ENCODE assay signal across 2 cellular contexts in the genomic region with DNA sequence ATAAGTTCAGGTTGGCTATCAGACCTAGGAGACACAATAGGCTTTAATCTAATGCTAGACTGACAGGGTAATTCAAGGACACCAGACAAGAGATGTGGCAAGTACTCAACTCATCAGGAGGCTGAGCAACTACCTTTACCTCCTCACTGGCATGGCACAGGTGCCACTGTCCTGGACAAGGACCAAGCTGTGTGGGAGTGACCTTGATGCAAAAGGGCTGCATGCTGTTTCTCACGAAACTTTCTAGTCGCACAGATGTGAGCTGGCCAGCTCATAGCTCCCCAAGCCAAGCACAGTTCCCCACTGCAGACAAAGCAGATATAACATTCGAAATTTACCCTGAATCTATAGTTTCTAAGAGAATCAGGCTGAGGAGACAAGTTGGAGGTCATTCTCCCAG.
TF ChIP-seq lines count a peak whose summit lies in the region.

No MANE protein-coding gene starts in this region.

TF ChIP-seq in WTC11, 78 proteins besides CTCF, POLR2A, EP300 and RAD21:
- TF ChIP-seq, protein P1, sequence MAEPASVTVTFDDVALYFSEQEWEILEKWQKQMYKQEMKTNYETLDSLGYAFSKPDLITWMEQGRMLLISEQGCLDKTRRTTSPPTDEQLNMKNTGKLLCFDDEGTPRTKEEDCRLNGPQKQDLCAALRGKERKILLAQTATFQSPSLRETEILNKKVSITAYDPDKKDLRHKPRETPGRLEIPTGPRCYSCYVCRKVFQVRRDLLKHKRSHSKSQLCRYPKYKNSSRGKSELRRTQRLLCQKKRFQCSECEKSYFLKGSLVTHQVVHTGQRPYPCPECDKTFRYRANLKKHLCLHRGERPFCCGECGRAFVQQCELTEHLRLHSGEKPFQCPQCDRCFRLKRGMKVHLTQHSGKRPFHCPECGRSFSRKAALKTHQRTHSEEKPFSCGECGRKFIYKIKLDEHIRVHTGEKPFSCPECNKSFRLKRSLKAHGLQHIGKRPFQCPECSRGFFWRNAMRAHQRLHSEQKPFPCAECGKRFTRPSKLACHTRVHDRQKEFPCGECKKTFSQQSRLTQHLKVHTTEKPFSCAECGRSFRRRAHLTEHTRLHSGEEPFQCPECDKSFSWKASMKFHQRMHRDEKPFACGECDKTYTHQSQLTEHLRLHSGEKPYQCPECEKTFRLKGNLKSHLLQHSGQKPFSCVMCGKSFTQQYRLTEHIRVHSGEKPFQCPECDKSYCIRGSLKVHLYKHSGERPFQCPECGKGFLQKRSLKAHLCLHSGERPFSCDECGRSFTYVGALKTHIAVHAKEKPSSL (CRISPR knock-in tag; conservative IDR thresholded peaks at IDR 0.05): no peak
- no peak for TF ChIP-seq FOXK1 (CRISPR knock-in tag; IDR thresholded peaks at IDR 0.05)
- no peak for TF ChIP-seq ELF4 (CRISPR knock-in tag; IDR thresholded peaks at IDR 0.05; ENCODE audit: low read depth)
- no peak for TF ChIP-seq NR1H2 (CRISPR knock-in tag; IDR thresholded peaks at IDR 0.05)
- TF ChIP-seq ZNF317 (CRISPR knock-in tag; IDR thresholded peaks at IDR 0.05; ENCODE audit: borderline replicate concordance, low read depth): no peak
- TF ChIP-seq, protein P2, sequence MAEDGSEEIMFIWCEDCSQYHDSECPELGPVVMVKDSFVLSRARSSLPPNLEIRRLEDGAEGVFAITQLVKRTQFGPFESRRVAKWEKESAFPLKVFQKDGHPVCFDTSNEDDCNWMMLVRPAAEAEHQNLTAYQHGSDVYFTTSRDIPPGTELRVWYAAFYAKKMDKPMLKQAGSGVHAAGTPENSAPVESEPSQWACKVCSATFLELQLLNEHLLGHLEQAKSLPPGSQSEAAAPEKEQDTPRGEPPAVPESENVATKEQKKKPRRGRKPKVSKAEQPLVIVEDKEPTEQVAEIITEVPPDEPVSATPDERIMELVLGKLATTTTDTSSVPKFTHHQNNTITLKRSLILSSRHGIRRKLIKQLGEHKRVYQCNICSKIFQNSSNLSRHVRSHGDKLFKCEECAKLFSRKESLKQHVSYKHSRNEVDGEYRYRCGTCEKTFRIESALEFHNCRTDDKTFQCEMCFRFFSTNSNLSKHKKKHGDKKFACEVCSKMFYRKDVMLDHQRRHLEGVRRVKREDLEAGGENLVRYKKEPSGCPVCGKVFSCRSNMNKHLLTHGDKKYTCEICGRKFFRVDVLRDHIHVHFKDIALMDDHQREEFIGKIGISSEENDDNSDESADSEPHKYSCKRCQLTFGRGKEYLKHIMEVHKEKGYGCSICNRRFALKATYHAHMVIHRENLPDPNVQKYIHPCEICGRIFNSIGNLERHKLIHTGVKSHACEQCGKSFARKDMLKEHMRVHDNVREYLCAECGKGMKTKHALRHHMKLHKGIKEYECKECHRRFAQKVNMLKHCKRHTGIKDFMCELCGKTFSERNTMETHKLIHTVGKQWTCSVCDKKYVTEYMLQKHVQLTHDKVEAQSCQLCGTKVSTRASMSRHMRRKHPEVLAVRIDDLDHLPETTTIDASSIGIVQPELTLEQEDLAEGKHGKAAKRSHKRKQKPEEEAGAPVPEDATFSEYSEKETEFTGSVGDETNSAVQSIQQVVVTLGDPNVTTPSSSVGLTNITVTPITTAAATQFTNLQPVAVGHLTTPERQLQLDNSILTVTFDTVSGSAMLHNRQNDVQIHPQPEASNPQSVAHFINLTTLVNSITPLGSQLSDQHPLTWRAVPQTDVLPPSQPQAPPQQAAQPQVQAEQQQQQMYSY (CRISPR knock-in tag; IDR thresholded peaks at IDR 0.05): no peak
- TF ChIP-seq, protein P3, sequence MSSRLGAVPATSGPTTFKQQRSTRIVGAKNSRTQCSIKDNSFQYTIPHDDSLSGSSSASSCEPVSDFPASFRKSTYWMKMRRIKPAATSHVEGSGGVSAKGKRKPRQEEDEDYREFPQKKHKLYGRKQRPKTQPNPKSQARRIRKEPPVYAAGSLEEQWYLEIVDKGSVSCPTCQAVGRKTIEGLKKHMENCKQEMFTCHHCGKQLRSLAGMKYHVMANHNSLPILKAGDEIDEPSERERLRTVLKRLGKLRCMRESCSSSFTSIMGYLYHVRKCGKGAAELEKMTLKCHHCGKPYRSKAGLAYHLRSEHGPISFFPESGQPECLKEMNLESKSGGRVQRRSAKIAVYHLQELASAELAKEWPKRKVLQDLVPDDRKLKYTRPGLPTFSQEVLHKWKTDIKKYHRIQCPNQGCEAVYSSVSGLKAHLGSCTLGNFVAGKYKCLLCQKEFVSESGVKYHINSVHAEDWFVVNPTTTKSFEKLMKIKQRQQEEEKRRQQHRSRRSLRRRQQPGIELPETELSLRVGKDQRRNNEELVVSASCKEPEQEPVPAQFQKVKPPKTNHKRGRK (CRISPR knock-in tag; IDR thresholded peaks at IDR 0.05; ENCODE audit: borderline replicate concordance): no peak
- TF ChIP-seq, protein P4, sequence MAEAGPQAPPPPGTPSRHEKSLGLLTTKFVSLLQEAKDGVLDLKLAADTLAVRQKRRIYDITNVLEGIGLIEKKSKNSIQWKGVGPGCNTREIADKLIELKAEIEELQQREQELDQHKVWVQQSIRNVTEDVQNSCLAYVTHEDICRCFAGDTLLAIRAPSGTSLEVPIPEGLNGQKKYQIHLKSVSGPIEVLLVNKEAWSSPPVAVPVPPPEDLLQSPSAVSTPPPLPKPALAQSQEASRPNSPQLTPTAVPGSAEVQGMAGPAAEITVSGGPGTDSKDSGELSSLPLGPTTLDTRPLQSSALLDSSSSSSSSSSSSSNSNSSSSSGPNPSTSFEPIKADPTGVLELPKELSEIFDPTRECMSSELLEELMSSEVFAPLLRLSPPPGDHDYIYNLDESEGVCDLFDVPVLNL (CRISPR knock-in tag; IDR thresholded peaks at IDR 0.05; ENCODE audit: borderline replicate concordance, low read depth): no peak
- TF ChIP-seq, protein P5, sequence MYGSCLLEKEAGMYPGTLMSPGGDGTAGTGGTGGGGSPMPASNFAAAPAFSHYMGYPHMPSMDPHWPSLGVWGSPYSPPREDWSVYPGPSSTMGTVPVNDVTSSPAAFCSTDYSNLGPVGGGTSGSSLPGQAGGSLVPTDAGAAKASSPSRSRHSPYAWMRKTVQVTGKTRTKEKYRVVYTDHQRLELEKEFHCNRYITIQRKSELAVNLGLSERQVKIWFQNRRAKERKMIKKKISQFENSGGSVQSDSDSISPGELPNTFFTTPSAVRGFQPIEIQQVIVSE (CRISPR knock-in tag; IDR thresholded peaks at IDR 0.05; ENCODE audit: borderline replicate concordance): no peak

TF ChIP-seq in H1, 55 proteins besides CTCF, POLR2A, EP300 and RAD21:
- no peak for TF ChIP-seq RXRA (IDR thresholded peaks at IDR 0.05; ENCODE audit: insufficient read depth, low read depth, low read length)
